ENCODE assay signal across 9 cellular contexts in the genomic region with DNA sequence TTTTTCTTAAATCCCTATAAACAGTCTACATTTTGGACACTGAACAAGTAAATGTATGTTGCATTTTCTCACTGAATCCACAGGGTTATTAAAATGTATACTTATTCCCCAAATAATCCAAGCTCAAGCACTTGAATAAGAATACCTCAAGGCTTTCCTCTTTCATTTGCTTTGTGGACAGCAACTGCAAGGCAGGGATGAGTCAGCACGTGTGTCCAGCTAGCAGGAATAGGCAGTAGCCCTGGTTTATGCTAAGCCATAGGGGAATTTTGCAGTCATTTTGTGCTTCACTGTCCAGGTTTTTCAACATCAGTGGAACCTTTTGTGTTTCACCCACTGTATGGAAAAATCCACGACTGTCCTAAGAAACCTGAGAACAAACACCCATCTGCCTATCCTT.
DNase-seq lines count a peak whose midpoint lies in the region; ATAC-seq and TF ChIP-seq lines count a peak whose summit lies in the region.
"Had no signal": no experiment of that assay in that cellular context is flagged by ENCODE, and none has a peak within 500 bp of the region (broad histone marks: within the 10 kb centered on the region; RNA-seq: fewer than 3 reads in every experiment).

No MANE protein-coding gene starts in this region.

- H3K27me3 ChIP-seq in brain microvascular endothelial cell (replicated peaks) (no peaks in the 10 kb centered on the region), neuron (ENCODE audit: insufficient read depth, low read length) (no peaks in the 10 kb centered on the region)

- H3K36me3 ChIP-seq in brain microvascular endothelial cell (replicated peaks): no peaks in the 10 kb centered on the region
- H3K36me3 ChIP-seq in neuron (ENCODE audit: insufficient read depth, low read length): no peaks in the 10 kb centered on the region

- in situ Hi-C loops in brain microvascular endothelial cell (cut with HindIII; ENCODE audit: low pct_ligation_motif_present, low sequenced_read_pairs): loop anchor here (25.0 kb wide), 1 partner anchor 523 kb away; no protein-coding TSS in a partner anchor

- no peak overlapping the region for H3K27ac Mint-ChIP-seq in activated CD4-positive, alpha-beta memory T cell treated with anti-CD3 and anti-CD28 coated beads, Interleukin-2, amount 10 ng/mL, durations not matched to agents 7 days and 5 days

- H3K4me1 Mint-ChIP-seq in activated CD4-positive, alpha-beta memory T cell treated with anti-CD3 and anti-CD28 coated beads, Interleukin-2, amount 10 ng/mL, durations not matched to agents 7 days and 5 days: no peaks in the 10 kb centered on the region

- peaks cover 2% of the 10 kb centered on the region for H3K4me1 ChIP-seq in neuron (ENCODE audit: insufficient read depth, low read length)

- no peak overlapping the region for H3K4me3 Mint-ChIP-seq in activated CD4-positive, alpha-beta memory T cell treated with anti-CD3 and anti-CD28 coated beads, Interleukin-2, amount 10 ng/mL, durations not matched to agents 7 days and 5 days

- peak overlapping the region; percentile 5 for H2AFZ ChIP-seq in neuron (ENCODE audit: low read depth, low read length)

- peaks cover 6% of the 10 kb centered on the region for H3K27me3 Mint-ChIP-seq in activated CD4-positive, alpha-beta memory T cell treated with anti-CD3 and anti-CD28 coated beads, Interleukin-2, amount 10 ng/mL, durations not matched to agents 7 days and 5 days

- no peak for TF ChIP-seq CTCF in brain microvascular endothelial cell (IDR thresholded peaks at IDR 0.05; ENCODE audit: low read depth, low read length, missing control alignments)

- DNase-seq in NCI-H2196 treated with DMSO at 0.1 percent for 48 hours (lab: John Stamatoyannopoulos, UW; ENCODE audit: unreplicated experiment) (peak; percentile 11), NCI-H2196 (lab: John Stamatoyannopoulos, UW; ENCODE audit: unreplicated experiment) (no peak), M059J (ENCODE audit: low read depth) (peak; percentile 72), brain microvascular endothelial cell (peak; percentile 62), NK-92 (lab: John Stamatoyannopoulos, UW; ENCODE audit: unreplicated experiment) (no peak)
- DNase-seq in activated CD4-positive, alpha-beta memory T cell treated with anti-CD3 and anti-CD28 coated beads, Interleukin-2, amount 10 ng/mL, durations not matched to agents 7 days and 5 days: no peak

- no peak overlapping the region for H3K27ac ChIP-seq in brain microvascular endothelial cell
- H3K27ac ChIP-seq: skin epidermis had no signal

- no peaks in the 10 kb centered on the region for H3K9me3 ChIP-seq in neuron (ENCODE audit: low read length)

- H3K4me3 ChIP-seq in brain microvascular endothelial cell (ENCODE audit: low read depth, low read length) (no peak overlapping the region), neuron (ENCODE audit: low read length) (no peak overlapping the region)
- H3K4me3 ChIP-seq: skin epidermis had no signal

- H3K36me3 Mint-ChIP-seq in activated CD4-positive, alpha-beta memory T cell treated with anti-CD3 and anti-CD28 coated beads, Interleukin-2, amount 10 ng/mL, durations not matched to agents 7 days and 5 days (ENCODE audit: low read depth): no peaks in the 10 kb centered on the region

- H3K9me3 Mint-ChIP-seq in activated CD4-positive, alpha-beta memory T cell treated with anti-CD3 and anti-CD28 coated beads, Interleukin-2, amount 10 ng/mL, durations not matched to agents 7 days and 5 days: no peaks in the 10 kb centered on the region

- no peak for ATAC-seq in HG03280 (IDR thresholded peaks at IDR 0.05; ENCODE audit: unreplicated experiment)

- CTCF ChIA-PET in activated CD4-positive, alpha-beta memory T cell treated with anti-CD3 and anti-CD28 coated beads, Interleukin-2, amount 10 ng/mL, durations not matched to agents 7 days and 5 days (lab: Charles Lee): interaction anchor here (1.4 kb wide), 1 partner anchor 45 kb away, joined by 4 read pairs; no protein-coding TSS in a partner anchor

- POLR2A ChIA-PET in activated CD4-positive, alpha-beta memory T cell treated with anti-CD3 and anti-CD28 coated beads, Interleukin-2, amount 10 ng/mL, durations not matched to agents 7 days and 5 days (lab: Charles Lee): no interaction called here

Comparison
In these comparisons a context has a peak if more than half of its experiments do, and no peak if none do; other contexts are left out.
1. DNase-seq: peak in NCI-H2196 treated with DMSO at 0.1 percent for 48 hours (single experiment), M059J (single experiment) and brain microvascular endothelial cell (single experiment); none in NCI-H2196 (single experiment), activated CD4-positive, alpha-beta memory T cell treated with anti-CD3 and anti-CD28 coated beads, Interleukin-2, amount 10 ng/mL, durations not matched to agents 7 days and 5 days (single experiment) and NK-92 (single experiment).